In genomic region chr16:1863681-1864460, GRCh38 we compare ENCODE assay signal across 8 cellular contexts. TPM values are rescaled to one million over a fixed set of nuclear protein-coding genes. Genes with fewer than 3 reads are reported as not detected.
DNase-seq lines count a peak whose midpoint lies in the region; ATAC-seq, FAIRE-seq and TF ChIP-seq lines count a peak whose summit lies in the region.

No MANE protein-coding gene starts in this region.

- DNase-seq in AG10803 (ENCODE audit: low read depth) = peak; percentile 53
- no peak for DNase-seq in GM18507 (ENCODE audit: extremely low spot score, insufficient read length, low read depth)
- DNase-seq in SKM-1 treated with dmso at 0.1 percent for 144 hours (lab: John Stamatoyannopoulos, UW; ENCODE audit: unreplicated experiment) = peak; percentile 40
- peak; percentile 50 for DNase-seq in hepatocyte (ENCODE audit: low spot score)
- DNase-seq in tibial nerve (ENCODE audit: low spot score in 2 of 2) = no peak
- no peak for DNase-seq in Calu3
- DNase-seq in posterior vena cava (ENCODE audit: low spot score) = no peak

- no peak overlapping the region for H3K4me3 ChIP-seq in AG10803 (ENCODE audit: low read length)
- H3K4me3 ChIP-seq in hepatocyte = no peak overlapping the region
- H3K4me3 ChIP-seq in tibial nerve = no peak overlapping the region

- no peaks in the 10 kb centered on the region for H3K9me2 ChIP-seq in hepatocyte (replicated peaks; ENCODE audit: insufficient read depth)

- H3K36me3 ChIP-seq in hepatocyte (replicated peaks; ENCODE audit: insufficient read depth, low read depth) (no peaks in the 10 kb centered on the region), tibial nerve (no peaks in the 10 kb centered on the region)

- no peak overlapping the region for H3K4me2 ChIP-seq in hepatocyte

- H3K4me3 Mint-ChIP-seq in Calu3 (ENCODE audit: low read depth, unreplicated experiment) = no peak overlapping the region

- no peak for ATAC-seq in GM18868 (IDR thresholded peaks at IDR 0.05; ENCODE audit: unreplicated experiment)

- H3K27ac Mint-ChIP-seq in Calu3 (ENCODE audit: unreplicated experiment) = no peak overlapping the region

- no peak for TF ChIP-seq EP300 in tibial nerve (IDR thresholded peaks at IDR 0.05)

- H4K20me1 ChIP-seq in hepatocyte (ENCODE audit: insufficient read depth, poor library complexity, severe bottlenecking) = no peaks in the 10 kb centered on the region

- no peaks in the 10 kb centered on the region for H3K9me3 ChIP-seq in hepatocyte (ENCODE audit: low read depth)
- no peaks in the 10 kb centered on the region for H3K9me3 ChIP-seq in tibial nerve

- intact Hi-C loops in Calu3 (cut with micrococcal nuclease; ENCODE audit: unreplicated experiment) = loop anchor here (1.0 to 2.0 kb wide), 2 partner anchors 65 to 68 kb away; no protein-coding TSS in a partner anchor
- intact Hi-C loops in posterior vena cava (cut with DNase I) = loop anchor here (2.0 to 5.0 kb wide), 2 partner anchors 65 to 68 kb away; no protein-coding TSS in a partner anchor

- TF ChIP-seq CTCF in AG10803 (conservative IDR thresholded peaks at IDR 0.05; ENCODE audit: low read length) = peak; percentile 59
- TF ChIP-seq CTCF in hepatocyte (IDR thresholded peaks at IDR 0.05; ENCODE audit: poor library complexity) = peak; percentile 71
- peak; percentile 27 to 67 (median 51) for TF ChIP-seq CTCF in tibial nerve (IDR thresholded peaks at IDR 0.05)
- no peak for TF ChIP-seq CTCF in Calu3 (IDR thresholded peaks at IDR 0.05; ENCODE audit: unreplicated experiment)

- peaks cover 36% of the 10 kb centered on the region for H3K27me3 Mint-ChIP-seq in Calu3 (ENCODE audit: unreplicated experiment)

- H3K36me3 Mint-ChIP-seq in Calu3 (ENCODE audit: insufficient read depth, unreplicated experiment) = no peaks in the 10 kb centered on the region

- TF ChIP-seq POLR2A in tibial nerve (IDR thresholded peaks at IDR 0.05) = no peak

- H3K4me1 Mint-ChIP-seq in Calu3 (ENCODE audit: low read depth, unreplicated experiment) = no peaks in the 10 kb centered on the region

- CTCF ChIA-PET in Calu3 (lab: Charles Lee) = interaction anchor here (0.6 to 1.3 kb wide), 4 partner anchors 44 to 276 kb away, joined by 3 to 6 read pairs (median 3); no protein-coding TSS in a partner anchor

- H3K79me2 ChIP-seq in hepatocyte = no peaks in the 10 kb centered on the region

- H3K27ac ChIP-seq in hepatocyte (no peak overlapping the region), tibial nerve (no peak overlapping the region)

- no peaks in the 10 kb centered on the region for H3K4me1 ChIP-seq in hepatocyte (ENCODE audit: insufficient read depth)
- no peaks in the 10 kb centered on the region for H3K4me1 ChIP-seq in tibial nerve

- no peaks in the 10 kb centered on the region for H3K9me3 Mint-ChIP-seq in Calu3 (ENCODE audit: low read depth, unreplicated experiment)

- FAIRE-seq in GM18507 (lab: Jason Lieb, UNC) = peak; percentile 24

- H3K27me3 ChIP-seq in hepatocyte (peaks cover 16% of the 10 kb centered on the region), tibial nerve (peaks cover 0 to 61% of the 10 kb centered on the region in 2 donors)

- no peak overlapping the region for H2AFZ ChIP-seq in hepatocyte

- WGBS in hepatocyte (ENCODE audit: low lambda C conversion rate, missing lambda C conversion rate) = 26% methylated on average over 4 of the region's 4 CpGs
- WGBS in tibial nerve, 2 donors = 10% methylated on average over 4 of the region's 4 CpGs

- BruUV-seq in Calu3 (replicated peaks; lab: Mats Ljungman, UMichigan) = no TSS peak

RNA-seq across cellular contexts. Expression of gene MEIOB, which starts 8.1 kb away (rescaled TPM):
- total RNA-seq in hepatocyte (0.60 TPM in 1 of 2 replicates, not detected in the other), tibial nerve (not detected), Calu3 (2022) (not detected in 2 replicates), posterior vena cava (not detected)
- polyA plus RNA-seq in hepatocyte = 0.28 TPM in 1 of 2 replicates, not detected in the other

RNA-seq across cellular contexts. Expression of gene FAHD1, which starts 36.9 kb away (rescaled TPM):
- total RNA-seq in hepatocyte (80.6 and 101 TPM in 2 replicates), tibial nerve (10 to 100 TPM; 17.5 to 44.1 (median 33.7) TPM), Calu3 (2022) (33.1 and 43.3 TPM in 2 replicates), posterior vena cava (10 to 100 TPM; 14.0 to 17.3 TPM)
- 59.4 and 76.6 TPM in 2 replicates for polyA plus RNA-seq in hepatocyte

RNA-seq across cellular contexts. Expression of gene HAGH, which starts 37.2 kb away (rescaled TPM):
- total RNA-seq in hepatocyte (55.6 and 69.3 TPM in 2 replicates), tibial nerve (100 to 1,000 TPM in 2 of 4 donors, 10 to 100 TPM in 2; 89.2 to 161 (median 100) TPM), Calu3 (2022) (48.0 and 48.2 TPM in 2 replicates), posterior vena cava (10 to 100 TPM; 36.1 to 48.2 TPM)
- 91.7 and 113 TPM in 2 replicates for polyA plus RNA-seq in hepatocyte

RNA-seq across cellular contexts. Expression of gene HS3ST6, which starts 54.3 kb away (rescaled TPM):
- total RNA-seq in hepatocyte = not detected in 2 replicates
- polyA plus RNA-seq in hepatocyte = 0.41 and 0.63 TPM in 2 replicates
- total RNA-seq in tibial nerve = not detected
- 0.29 TPM in 1 of 2 replicates, not detected in the other for total RNA-seq in Calu3 (2022)
- not detected for total RNA-seq in posterior vena cava

Comparison
In these comparisons a context has a peak if more than half of its experiments do, and no peak if none do; other contexts are left out.
1. DNase-seq: peak in AG10803 (single experiment), SKM-1 treated with dmso at 0.1 percent for 144 hours (single experiment) and hepatocyte (single experiment); none in GM18507 (single experiment), tibial nerve (0 of 2), Calu3 (single experiment) and posterior vena cava (single experiment).